17 cellular contexts compared by ENCODE assay signal in the genomic region with DNA sequence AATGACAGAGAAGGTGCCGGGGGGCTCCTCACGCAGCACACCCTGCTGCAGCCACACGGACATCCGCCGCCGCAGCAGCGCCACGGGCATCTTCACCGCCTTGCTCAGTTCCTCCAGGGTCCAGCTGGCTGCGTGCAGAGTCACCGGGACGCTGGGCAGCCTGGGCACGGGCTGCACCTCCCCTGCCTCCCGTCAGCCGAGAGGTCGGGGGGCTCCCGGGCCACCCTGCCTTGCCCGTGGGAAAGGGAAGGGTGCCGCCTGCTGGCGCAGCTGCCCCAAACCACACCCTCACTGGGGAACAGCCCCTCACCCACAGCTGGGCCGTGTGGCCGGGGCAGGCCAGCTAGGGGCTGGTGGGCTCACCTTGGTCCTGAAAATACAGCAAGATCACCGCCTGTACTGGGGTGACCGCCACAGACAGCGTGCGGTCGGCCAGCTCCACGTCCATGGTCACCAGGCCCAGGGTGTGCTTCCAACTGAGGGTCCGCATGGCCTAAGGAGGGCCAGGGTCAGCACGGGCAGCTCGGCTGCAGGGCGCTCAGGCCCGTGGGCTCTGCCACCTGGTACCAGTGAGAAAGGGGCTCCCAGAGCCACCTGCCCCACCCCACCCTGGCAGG. TPM values are rescaled to one million over a fixed set of nuclear protein-coding genes. Genes with fewer than 3 reads are reported as not detected.
DNase-seq lines count a peak whose midpoint lies in the region; ATAC-seq, FAIRE-seq and TF ChIP-seq lines count a peak whose summit lies in the region.
"Had no signal": no experiment of that assay in that cellular context is flagged by ENCODE, and none has a peak within 500 bp of the region (broad histone marks: within the 10 kb centered on the region; RNA-seq: fewer than 3 reads in every experiment).

No MANE protein-coding gene starts in this region.

- no peak overlapping the region for H3K27ac ChIP-seq in H9 (ENCODE audit: insufficient read length, low read depth, low read length)
- H3K27ac ChIP-seq in neuronal stem cell (replicated peaks; ENCODE audit: low read length): no peak overlapping the region
- H3K27ac ChIP-seq: SJCRH30, upper lobe of right lung had no signal

- peaks cover 4% of the 10 kb centered on the region for H3K27me3 Mint-ChIP-seq in activated CD4-positive, alpha-beta T cell treated with anti-CD3 and anti-CD28 coated beads for 36 hours
- H3K27me3 Mint-ChIP-seq in H9 (ENCODE audit: low read depth): peaks cover 54% of the 10 kb centered on the region

- no peaks in the 10 kb centered on the region for H3K79me1 ChIP-seq in H9 (ENCODE audit: insufficient read depth, low read depth, low read length, poor library complexity, severe bottlenecking)
- peaks cover 2% of the 10 kb centered on the region for H3K79me1 ChIP-seq in neuronal stem cell (ENCODE audit: low read depth, low read length)

- no peaks in the 10 kb centered on the region for H3K23me2 ChIP-seq in H9 (ENCODE audit: insufficient read length, low read depth, low read length, poor library complexity, severe bottlenecking)

- no peak; the same call in 1 of the 2 replicates for TF ChIP-seq POLR2A in GM12892 (IDR thresholded peaks at IDR 0.05; ENCODE audit: low read depth, low read length)

- no peak overlapping the region for H3K23ac ChIP-seq in H9 (ENCODE audit: insufficient read length, low read depth, low read length)
- peak overlapping the region; percentile 92 for H3K23ac ChIP-seq in neuronal stem cell (ENCODE audit: low read depth, low read length, poor library complexity)

- no peak overlapping the region for H3K4me3 Mint-ChIP-seq in activated CD4-positive, alpha-beta T cell treated with anti-CD3 and anti-CD28 coated beads for 36 hours
- H3K4me3 Mint-ChIP-seq in H9: peak overlapping the region in 1 of 2 experiments; percentile 21; a peak in 1 of 5 replicates

- H2BK20ac ChIP-seq in H9 (ENCODE audit: low read depth, low read length, poor library complexity, severe bottlenecking): no peak overlapping the region

- H2BK120ac ChIP-seq in H9 (ENCODE audit: low read depth, low read length, poor library complexity, severe bottlenecking) (no peak overlapping the region), neuronal stem cell (ENCODE audit: low read depth, low read length) (no peak overlapping the region)

- H3K4me3 ChIP-seq in bronchial epithelial cell (ENCODE audit: low read depth, low read length) (no peak overlapping the region), neuronal stem cell (ENCODE audit: low read length in 2 of 2) (no peak overlapping the region)
- H3K4me3 ChIP-seq: SJCRH30, upper lobe of right lung had no signal

- no peak overlapping the region for H3K18ac ChIP-seq in H9 (ENCODE audit: insufficient read length, low read depth, low read length)
- H3K18ac ChIP-seq in neuronal stem cell (ENCODE audit: low read length): peak overlapping the region; percentile 87

- intact Hi-C loops in activated CD4-positive, alpha-beta T cell treated with anti-CD3 and anti-CD28 coated beads for 36 hours (cut with DNase I, micrococcal nuclease): no loop called here
- intact Hi-C loops in posterior cingulate gyrus (cut with DNase I): no loop called here

- H3K27ac Mint-ChIP-seq in activated CD4-positive, alpha-beta T cell treated with anti-CD3 and anti-CD28 coated beads for 36 hours: no peak overlapping the region
- no peak overlapping the region for H3K27ac Mint-ChIP-seq in H9

- no peak overlapping the region for H2AK5ac ChIP-seq in H9 (ENCODE audit: insufficient read length, low read length)
- H2AK5ac ChIP-seq in neuronal stem cell (ENCODE audit: low read depth, low read length): no peak overlapping the region

- no peak overlapping the region for H3K14ac ChIP-seq in H9 (ENCODE audit: insufficient read depth, low read length)
- peak overlapping the region; percentile 21 for H3K14ac ChIP-seq in neuronal stem cell (ENCODE audit: low read length)

- no peak overlapping the region for H3K56ac ChIP-seq in H9 (ENCODE audit: insufficient read length, low read depth, low read length)

- no peak for DNase-seq in activated CD4-positive, alpha-beta T cell treated with anti-CD3 and anti-CD28 coated beads for 36 hours
- DNase-seq in activated CD4-positive, alpha-beta T cell treated with anti-CD3 and anti-CD28 coated beads, Interleukin-2, amount 50 U/mL, for 1 hour: no peak
- DNase-seq in H9: peak; percentile 59
- no peak for DNase-seq in bronchial epithelial cell (ENCODE audit: low read depth)
- DNase-seq in neuronal stem cell (ENCODE audit: low spot score): no peak
- DNase-seq in GM12892 (ENCODE audit: insufficient read length): no peak
- no peak for DNase-seq in posterior cingulate gyrus
- DNase-seq: activated CD8-positive, alpha-beta memory T cell treated with anti-CD3 and anti-CD28 coated beads, Interleukin-2, amount 50 U/mL, for 48 hours; amygdala; DMS79; NCI-H774; SJCRH30; upper lobe of right lung had no signal

- H3K4ac ChIP-seq in H9 (ENCODE audit: low read depth, low read length) (no peak overlapping the region), neuronal stem cell (ENCODE audit: low read length) (no peak overlapping the region)

- H2AFZ ChIP-seq in H9 (ENCODE audit: low read length) (no peak overlapping the region), neuronal stem cell (ENCODE audit: low read length) (no peak overlapping the region)

- FAIRE-seq in bronchial epithelial cell (lab: Jason Lieb, UNC) (no peak), GM12892 (lab: Jason Lieb, UNC) (no peak)
- FAIRE-seq: A204.1 had no signal

- H3K79me2 ChIP-seq in H9 (ENCODE audit: insufficient read depth, low read length): no peaks in the 10 kb centered on the region

- H3K4me1 ChIP-seq in H9 (ENCODE audit: insufficient read depth, low read length): no peaks in the 10 kb centered on the region
- peaks cover 0 to 5% of the 10 kb centered on the region in 2 donors for H3K4me1 ChIP-seq in neuronal stem cell (ENCODE audit: control insufficient read depth in 2 of 2, insufficient read depth in 1 of 2, low read depth in 1 of 2, low read length in 2 of 2)
- H3K4me1 ChIP-seq: upper lobe of right lung had no signal

- no CpG with 5 or more reads among the region's 33 CpGs for WGBS in H9 (ENCODE audit: extremely low coverage, insufficient read length, low lambda C conversion rate)
- WGBS in neuronal stem cell (ENCODE audit: extremely low coverage in 2 of 2, insufficient read length in 2 of 2, insufficient replicate concordance in 1 of 2), 2 donors: no CpG with 5 or more reads among the region's 33 CpGs

- no peak overlapping the region for H3K4me2 ChIP-seq in H9 (ENCODE audit: insufficient read depth, insufficient read length, low read length)
- H3K4me2 ChIP-seq in neuronal stem cell (ENCODE audit: insufficient read depth, low read length, poor library complexity, severe bottlenecking): no peak overlapping the region

- H3K9ac ChIP-seq in H9 (ENCODE audit: extremely low read depth, insufficient read length, low read length) (no peak overlapping the region), neuronal stem cell (ENCODE audit: low read depth, low read length, poor library complexity) (peak overlapping the region; percentile 70)

- POLR2A ChIA-PET in activated CD4-positive, alpha-beta T cell treated with anti-CD3 and anti-CD28 coated beads for 36 hours (lab: Charles Lee): no interaction called here

- CTCF ChIA-PET in activated CD4-positive, alpha-beta T cell treated with anti-CD3 and anti-CD28 coated beads for 36 hours (lab: Charles Lee): interaction anchor here (1.0 to 1.9 kb wide), 3 partner anchors 19 to 62 kb away, joined by 3 to 5 read pairs (median 3); no protein-coding TSS in a partner anchor

- no peak overlapping the region for H4K5ac ChIP-seq in H9 (ENCODE audit: insufficient read length, low read depth, low read length)

- H3K36me3 ChIP-seq in bronchial epithelial cell (ENCODE audit: control insufficient read depth, insufficient read depth, low read length): peaks cover 3% of the 10 kb centered on the region
- peaks cover 4 to 23% of the 10 kb centered on the region in 2 donors for H3K36me3 ChIP-seq in neuronal stem cell (replicated peaks in 1 of 2; ENCODE audit: control insufficient read depth in 2 of 2, insufficient read depth in 2 of 2, low read length in 2 of 2)

- H2BK5ac ChIP-seq in H9 (ENCODE audit: insufficient read length, low read length): no peak overlapping the region
- peak overlapping the region; percentile 66 for H2BK5ac ChIP-seq in neuronal stem cell (ENCODE audit: low read length)

- H3K9me3 ChIP-seq in H9 (ENCODE audit: control insufficient read depth, low read depth, low read length) (no peaks in the 10 kb centered on the region), neuronal stem cell (replicated peaks in 1 of 2; ENCODE audit: control insufficient read depth in 2 of 2, insufficient read depth in 1 of 2, low read depth in 1 of 2, low read length in 2 of 2) (no peaks in the 10 kb centered on the region)
- H3K9me3 ChIP-seq: SJCRH30, upper lobe of right lung had no signal

- H3K27me3 ChIP-seq in H9 (ENCODE audit: insufficient read depth, low read length) (peaks cover 3% of the 10 kb centered on the region; the same call in 1 of the 2 replicates), bronchial epithelial cell (ENCODE audit: control insufficient read depth, insufficient read depth, low read length) (peaks cover 18% of the 10 kb centered on the region), neuronal stem cell (ENCODE audit: control insufficient read depth in 3 of 3, insufficient read depth in 3 of 3, low read depth in 1 of 3, low read length in 3 of 3) (peaks cover 0 to 29% (median 21%) of the 10 kb centered on the region in 3 experiments)

- no peak overlapping the region for H2BK12ac ChIP-seq in H9 (ENCODE audit: insufficient read length, low read depth, low read length)
- H2BK12ac ChIP-seq in neuronal stem cell (ENCODE audit: low read length): peak overlapping the region; percentile 73

- H2BK15ac ChIP-seq in H9 (ENCODE audit: low read depth, low read length): no peak overlapping the region
- no peak overlapping the region for H2BK15ac ChIP-seq in neuronal stem cell (ENCODE audit: low read length)

- ATAC-seq in activated CD4-positive, alpha-beta T cell treated with anti-CD3 and anti-CD28 coated beads for 36 hours: peak; percentile 10
- no peak for ATAC-seq in GM21447 (IDR thresholded peaks at IDR 0.05; ENCODE audit: unreplicated experiment)
- ATAC-seq: left lobe of liver had no signal

- peaks cover 6% of the 10 kb centered on the region for H3K36me3 Mint-ChIP-seq in activated CD4-positive, alpha-beta T cell treated with anti-CD3 and anti-CD28 coated beads for 36 hours (ENCODE audit: low read depth)
- peaks cover 2 to 14% (median 5%) of the 10 kb centered on the region in 3 experiments; a peak in 5 of 7 replicates for H3K36me3 Mint-ChIP-seq in H9 (ENCODE audit: insufficient read depth in 1 of 3, low read depth in 3 of 3)

- no peaks in the 10 kb centered on the region for H4K20me1 ChIP-seq in H9 (ENCODE audit: control insufficient read depth, insufficient read depth, insufficient read length)

- H3K4me1 Mint-ChIP-seq in activated CD4-positive, alpha-beta T cell treated with anti-CD3 and anti-CD28 coated beads for 36 hours: no peaks in the 10 kb centered on the region
- peaks cover 2 to 9% of the 10 kb centered on the region in 2 experiments for H3K4me1 Mint-ChIP-seq in H9

- H3K9me3 Mint-ChIP-seq in activated CD4-positive, alpha-beta T cell treated with anti-CD3 and anti-CD28 coated beads for 36 hours (ENCODE audit: low read depth): no peaks in the 10 kb centered on the region
- no peaks in the 10 kb centered on the region for H3K9me3 Mint-ChIP-seq in H9

- no peak overlapping the region for H4K8ac ChIP-seq in H9 (replicated peaks; ENCODE audit: insufficient read length, low read depth, low read length)
- peak overlapping the region; percentile 82 for H4K8ac ChIP-seq in neuronal stem cell (ENCODE audit: low read depth, low read length)

- H4K91ac ChIP-seq in H9 (ENCODE audit: insufficient read length, low read depth, low read length): no peak overlapping the region
- H4K91ac ChIP-seq in neuronal stem cell (ENCODE audit: low read depth, low read length, poor library complexity): no peak overlapping the region

- peak; percentile 56 for TF ChIP-seq CTCF in H9 (conservative IDR thresholded peaks at IDR 0.05)
- TF ChIP-seq CTCF in bronchial epithelial cell (IDR thresholded peaks at IDR 0.05; ENCODE audit: insufficient read depth, low read length, severe bottlenecking): peak; percentile 25

- H3T11ph ChIP-seq in H9 (ENCODE audit: low read length): no peak overlapping the region

RNA-seq across cellular contexts. Expression of gene TMEM210, which starts 3.6 kb away (rescaled TPM):
- total RNA-seq in activated CD4-positive, alpha-beta T cell treated with anti-CD3 and anti-CD28 coated beads for 36 hours: not detected
- total RNA-seq in H9 (2021) (not detected in 2 replicates), bronchial epithelial cell (not detected in 2 replicates)
- not detected for polyA plus RNA-seq in neuronal stem cell (2013, experiment 1 of 2)
- not detected for polyA plus RNA-seq in neuronal stem cell (2013, experiment 2 of 2)
- polyA plus RNA-seq in GM12892 (2012; ENCODE audit: missing spikeins): not detected
- total RNA-seq: left lobe of liver, SJCRH30, upper lobe of right lung had no signal
- polyA plus RNA-seq: neural cell had no signal

RNA-seq across cellular contexts. Expression of gene LRRC26, which starts 5.6 kb away (rescaled TPM):
- total RNA-seq in activated CD4-positive, alpha-beta T cell treated with anti-CD3 and anti-CD28 coated beads for 36 hours: not detected
- 0.55 and 0.96 TPM in 2 replicates for total RNA-seq in H9 (2021)
- 0.26 and 2.0 TPM in 2 replicates for total RNA-seq in bronchial epithelial cell
- 1.2 TPM for polyA plus RNA-seq in neuronal stem cell (2013, experiment 1 of 2)
- polyA plus RNA-seq in neuronal stem cell (2013, experiment 2 of 2): 1.3 TPM
- not detected for polyA plus RNA-seq in GM12892 (2012; ENCODE audit: missing spikeins)
- total RNA-seq: left lobe of liver, upper lobe of right lung had no signal

RNA-seq across cellular contexts. Expression of gene ANAPC2, which starts 12.9 kb away (rescaled TPM):
- total RNA-seq in activated CD4-positive, alpha-beta T cell treated with anti-CD3 and anti-CD28 coated beads for 36 hours: 10 to 100 TPM; 30.8 to 38.4 TPM
- 54.8 and 54.9 TPM in 2 replicates for total RNA-seq in H9 (2021)
- 20.5 and 23.2 TPM in 2 replicates for total RNA-seq in bronchial epithelial cell
- 16.9 TPM for polyA plus RNA-seq in neuronal stem cell (2013, experiment 1 of 2)
- polyA plus RNA-seq in neuronal stem cell (2013, experiment 2 of 2): 16.3 TPM
- 22.5 TPM for polyA plus RNA-seq in GM12892 (2012; ENCODE audit: missing spikeins)

RNA-seq across cellular contexts. Expression of gene SSNA1, which starts 13.0 kb away (rescaled TPM):
- 10 to 100 TPM; 53.6 to 58.6 TPM for total RNA-seq in activated CD4-positive, alpha-beta T cell treated with anti-CD3 and anti-CD28 coated beads for 36 hours
- total RNA-seq in H9 (2021): 69.2 and 69.4 TPM in 2 replicates
- total RNA-seq in bronchial epithelial cell: 97.9 and 127 TPM in 2 replicates
- polyA plus RNA-seq in neuronal stem cell (2013, experiment 1 of 2): 55.4 TPM
- 54.1 TPM for polyA plus RNA-seq in neuronal stem cell (2013, experiment 2 of 2)
- polyA plus RNA-seq in GM12892 (2012; ENCODE audit: missing spikeins): 55.4 TPM

RNA-seq across cellular contexts. Expression of gene TPRN, which starts 25.1 kb away (rescaled TPM):
- total RNA-seq in activated CD4-positive, alpha-beta T cell treated with anti-CD3 and anti-CD28 coated beads for 36 hours: 1 to 10 TPM; 5.6 to 5.8 TPM
- 30.7 and 32.0 TPM in 2 replicates for total RNA-seq in H9 (2021)
- total RNA-seq in bronchial epithelial cell: 3.2 and 4.5 TPM in 2 replicates
- polyA plus RNA-seq in neuronal stem cell (2013, experiment 1 of 2): 6.1 TPM
- polyA plus RNA-seq in neuronal stem cell (2013, experiment 2 of 2): 6.4 TPM
- 4.1 TPM for polyA plus RNA-seq in GM12892 (2012; ENCODE audit: missing spikeins)
